24 cellular contexts compared by ENCODE assay signal in the genomic region with DNA sequence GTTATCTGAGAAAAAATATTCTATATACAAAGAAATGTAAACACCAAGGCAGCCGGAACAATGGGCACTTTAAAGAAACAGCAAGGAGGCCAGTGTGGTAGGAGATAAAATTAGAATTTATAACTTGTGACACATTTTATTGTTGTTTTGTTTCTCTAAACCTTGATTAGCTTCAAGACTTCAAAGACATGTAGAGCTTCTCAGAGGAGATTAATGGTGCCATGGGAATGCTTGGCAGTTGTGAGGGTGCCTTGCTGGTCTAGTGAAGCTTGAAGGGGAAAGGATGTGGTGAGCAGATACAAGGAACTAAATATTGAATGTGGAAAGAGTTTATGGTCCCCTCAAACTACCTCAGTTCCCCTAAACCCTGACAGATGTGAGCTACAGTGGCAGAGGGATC.
"Had no signal": no experiment of that assay in that cellular context is flagged by ENCODE, and none has a peak within 500 bp of the region (broad histone marks: within the 10 kb centered on the region; RNA-seq: fewer than 3 reads in every experiment).

No MANE protein-coding gene starts in this region.

- H3K9me3 ChIP-seq: MG63, SJSA1 had no signal

- ATAC-seq: HepG2 had no signal

- H3K27ac ChIP-seq: SJSA1, SK-N-MC had no signal

- H3K4me3 ChIP-seq: MG63, SJSA1, SK-N-MC had no signal

- H3K36me3 ChIP-seq: MG63, SJSA1 had no signal

- H3K4me1 ChIP-seq: SJSA1 had no signal

- DNase-seq: IMR-90, Karpas-422, KG1, MG63, NCI-H1092, NCI-H1105 treated with DMSO at 0.1 percent for 48 hours, NCI-H1417 treated with DMSO at 0.1 percent for 48 hours, NCI-H146, NCI-H1694 treated with DMSO at 0.1 percent for 48 hours, NCI-H1930, NCI-H2081, NCI-H2107, NCI-H226, NCI-H446, NCI-H510A, NCI-H524 treated with DMSO at 0.1 percent for 48 hours, NCI-H69, NCI-H774, Right ventricle myocardium superior, RPMI8226, SIG-M5 had no signal
